In the genomic region with DNA sequence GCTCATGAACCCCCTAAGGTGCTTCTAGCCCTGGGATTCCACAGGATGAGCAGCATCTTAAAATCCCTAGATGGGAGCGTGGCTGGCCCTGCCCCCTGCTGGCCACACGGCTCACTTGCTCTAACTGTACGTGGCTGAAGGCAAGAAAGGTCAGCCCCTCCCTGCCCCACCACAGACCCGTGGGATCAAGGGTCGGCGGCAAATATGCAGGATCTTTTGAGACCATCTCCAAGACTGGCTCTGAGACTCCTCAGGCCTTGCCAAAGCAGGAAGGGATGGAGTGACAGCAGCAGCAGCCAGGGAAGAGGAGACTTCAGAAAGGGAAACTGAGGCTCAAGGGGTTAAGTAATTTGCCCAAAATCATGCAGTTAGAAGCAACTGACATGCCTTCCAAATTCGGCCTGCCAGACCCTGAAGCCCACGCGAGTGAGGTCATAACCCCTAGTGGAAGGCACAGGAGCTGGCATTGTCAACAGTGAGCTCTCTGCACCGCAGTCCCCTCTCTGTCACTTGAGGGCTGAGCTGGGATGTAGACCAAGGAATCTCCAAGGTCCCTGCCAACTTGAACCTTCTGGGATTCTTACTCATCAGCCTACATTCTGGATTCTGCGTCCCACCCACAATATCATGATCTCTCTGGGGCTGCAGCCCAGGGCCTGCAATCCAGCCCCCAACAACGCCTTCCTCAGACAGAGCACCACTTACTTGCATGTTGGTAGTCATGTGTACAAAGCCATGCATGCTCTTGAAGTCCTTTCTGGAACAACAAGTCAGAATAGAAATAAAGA, we compare ENCODE assay signal across 8 cellular contexts. TPM values are rescaled to one million over a fixed set of nuclear protein-coding genes. Genes with fewer than 3 reads are reported as not detected.
A peak's percentile ranks its signal among the peaks of the same experiment; 100 is the strongest.
DNase-seq lines count a peak whose midpoint lies in the region; ATAC-seq and TF ChIP-seq lines count a peak whose summit lies in the region.

No MANE protein-coding gene starts in this region.

- no peak overlapping the region for H3K27ac ChIP-seq in right lobe of liver

- no peaks in the 10 kb centered on the region for H3K9me3 ChIP-seq in right lobe of liver

- intact Hi-C loops in right lobe of liver (cut with DNase I) = loop anchor here (5.0 kb wide), 1 partner anchor 62 kb away; no protein-coding TSS in a partner anchor

- H3K27me3 ChIP-seq in right lobe of liver = no peaks in the 10 kb centered on the region

- no peaks in the 10 kb centered on the region for H3K4me1 ChIP-seq in right lobe of liver

- H3K4me3 ChIP-seq in choroid plexus epithelial cell (ENCODE audit: low read depth, low read length) (no peak overlapping the region), right lobe of liver (no peak overlapping the region)

- in situ Hi-C loops in Caki2 (cut with HindIII; ENCODE audit: low pct_unique_long_range_greater_than_20kb, low sequenced_read_pairs) = no loop called here

- no peaks in the 10 kb centered on the region for H3K36me3 ChIP-seq in right lobe of liver

- no peak for TF ChIP-seq POLR2A in right lobe of liver (IDR thresholded peaks at IDR 0.05)

- TF ChIP-seq CTCF in choroid plexus epithelial cell (conservative IDR thresholded peaks at IDR 0.05; ENCODE audit: low read depth, low read length) = peak; percentile 89
- peak; percentile 84 to 92 (median 86) for TF ChIP-seq CTCF in right lobe of liver (IDR thresholded peaks at IDR 0.05)

- 15% methylated on average over 4 of the region's 12 CpGs for WGBS in right lobe of liver (ENCODE audit: insufficient coverage, low coverage, low lambda C conversion rate, missing lambda C conversion rate)

- DNase-seq in Caki2 (ENCODE audit: low read depth) = peak; percentile 30
- DNase-seq in H4 (ENCODE audit: low spot score) = peak; percentile 76
- DNase-seq in NCI-H2196 treated with DMSO at 0.1 percent for 48 hours (lab: John Stamatoyannopoulos, UW; ENCODE audit: unreplicated experiment) = peak; percentile 40
- peak; percentile 45 to 59 for DNase-seq in activated CD4-positive, alpha-beta T cell treated with anti-CD3 and anti-CD28 coated beads for 24 hours (ENCODE audit: low read depth in 2 of 2)
- peak; percentile 75 for DNase-seq in choroid plexus epithelial cell (ENCODE audit: low read depth)
- peak; percentile 73 to 80 (median 76) for DNase-seq in right lobe of liver
- DNase-seq in stimulated activated CD4-positive, alpha-beta T cell treated with anti-CD3 and anti-CD28 coated beads, TNF-alpha, amount 100 ng/mL, for 48 hours (ENCODE audit: low read depth in 3 of 3) = peak; percentile 35 to 66 (median 51)

- ATAC-seq in right lobe of liver (peak; percentile 84 to 96 (median 92)), HG03342 (IDR thresholded peaks at IDR 0.05; ENCODE audit: unreplicated experiment) (no peak)

RNA-seq across cellular contexts. Expression of gene CREB3L1, which starts 31.4 kb away (rescaled TPM):
- not detected in 2 replicates for total RNA-seq in Caki2 (2014; rRNA removed; shearing (Covaris generic); ENCODE audit: low replicate concordance)
- total RNA-seq in H4 (2014; rRNA removed; shearing (Covaris generic)) = 0.60 and 1.3 TPM in 2 replicates
- total RNA-seq in right lobe of liver = under 1 TPM; 0.07 to 0.37 (median 0.24) TPM

RNA-seq across cellular contexts. Expression of gene DGKZ, which starts 38.4 kb away (rescaled TPM):
- 17.2 and 24.5 TPM in 2 replicates for total RNA-seq in Caki2 (2014; rRNA removed; shearing (Covaris generic); ENCODE audit: low replicate concordance)
- total RNA-seq in H4 (2014; rRNA removed; shearing (Covaris generic)) = 25.3 and 38.9 TPM in 2 replicates
- total RNA-seq in right lobe of liver = 10 to 100 TPM; 10.7 to 57.9 (median 16.0) TPM
